ENCODE assay signal across 15 cellular contexts in the genomic region with DNA sequence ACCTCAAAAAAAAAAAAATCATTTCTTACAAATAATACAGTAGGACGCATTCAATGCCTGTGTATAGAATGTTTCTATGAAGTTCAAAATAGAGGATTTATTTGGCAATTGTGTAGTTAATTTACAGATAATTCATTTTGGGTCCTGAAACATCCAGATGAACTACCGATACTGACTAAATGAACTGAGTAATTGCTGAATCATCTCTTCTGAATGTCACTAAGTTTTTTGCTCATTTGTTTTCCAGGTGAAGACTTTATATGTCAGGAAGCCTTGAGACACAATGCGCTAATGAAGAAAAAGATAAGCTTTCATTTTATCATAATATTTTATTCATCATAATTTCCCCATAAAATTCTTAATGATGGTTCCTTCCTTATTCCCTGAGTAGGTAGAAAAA. TPM values are rescaled to one million over a fixed set of nuclear protein-coding genes. Genes with fewer than 3 reads are reported as not detected.
DNase-seq lines count a peak whose midpoint lies in the region; ATAC-seq, FAIRE-seq and TF ChIP-seq lines count a peak whose summit lies in the region.
"Had no signal": no experiment of that assay in that cellular context is flagged by ENCODE, and none has a peak within 500 bp of the region (broad histone marks: within the 10 kb centered on the region; RNA-seq: fewer than 3 reads in every experiment).

No MANE protein-coding gene starts in this region.

- H3K27me3 ChIP-seq in HepG2 (ENCODE audit: control insufficient read depth in 1 of 2, insufficient read depth in 2 of 2, low read length in 2 of 2) = no peaks in the 10 kb centered on the region
- H3K27me3 ChIP-seq in right lobe of liver = no peaks in the 10 kb centered on the region
- H3K27me3 ChIP-seq in PC-3 (ENCODE audit: low read length) = no peaks in the 10 kb centered on the region
- no peaks in the 10 kb centered on the region for H3K27me3 ChIP-seq in subcutaneous abdominal adipose tissue (ENCODE audit: control insufficient read depth in 5 of 5, insufficient read depth in 4 of 5, low read length in 5 of 5)
- no peaks in the 10 kb centered on the region for H3K27me3 ChIP-seq in brain microvascular endothelial cell (replicated peaks)
- H3K27me3 ChIP-seq: BE2C had no signal

- no peak overlapping the region for H3K27ac Mint-ChIP-seq in activated CD4-positive, alpha-beta T cell treated with anti-CD3 and anti-CD28 coated beads for 36 hours
- H3K27ac Mint-ChIP-seq in stimulated activated naive B cell treated with anti-CD40 and anti-IgM and Interleukin-4, amounts not matched to agents 10 μg/mL and 1 μg/mL and 100 μg/mL, for 72 hours = no peak overlapping the region
- H3K27ac Mint-ChIP-seq: CD4-positive, alpha-beta memory T cell had no signal

- H4K20me1 ChIP-seq in HepG2 (ENCODE audit: insufficient read depth, low read length) (no peaks in the 10 kb centered on the region), PC-3 (ENCODE audit: low read length) (no peaks in the 10 kb centered on the region)

- H3K36me3 ChIP-seq in HepG2 (replicated peaks in 1 of 2; ENCODE audit: control insufficient read depth in 1 of 2, insufficient read depth in 2 of 2, low read length in 2 of 2) (no peaks in the 10 kb centered on the region), right lobe of liver (no peaks in the 10 kb centered on the region), PC-3 (ENCODE audit: low read depth, low read length) (no peaks in the 10 kb centered on the region), subcutaneous abdominal adipose tissue (ENCODE audit: control insufficient read depth in 5 of 5, insufficient read depth in 5 of 5, low read length in 5 of 5) (peaks cover 0 to 9% (median 3%) of the 10 kb centered on the region in 5 donors), brain microvascular endothelial cell (replicated peaks) (no peaks in the 10 kb centered on the region)

- no peak for TF ChIP-seq EP300 in HepG2 (IDR thresholded peaks at IDR 0.05; ENCODE audit: low read depth in 2 of 2, low read length in 2 of 2)
- TF ChIP-seq EP300 in HepG2 (CRISPR knock-in tag; IDR thresholded peaks at IDR 0.05; ENCODE audit: borderline replicate concordance) = no peak

- H3K4me1 ChIP-seq in HepG2 (ENCODE audit: insufficient read depth, low read length) (peaks cover 48% of the 10 kb centered on the region), right lobe of liver (peaks cover 0 to 42% (median 10%) of the 10 kb centered on the region in 4 donors), PC-3 (ENCODE audit: insufficient read depth, low read length) (peaks cover 40% of the 10 kb centered on the region), subcutaneous abdominal adipose tissue (ENCODE audit: control insufficient read depth in 5 of 5, insufficient read depth in 5 of 5, low read length in 5 of 5) (peaks cover 2 to 57% (median 22%) of the 10 kb centered on the region in 5 donors)

- H3K9ac ChIP-seq in HepG2 (ENCODE audit: insufficient read depth, low read depth, low read length) = no peak overlapping the region
- H3K9ac ChIP-seq in PC-3 (ENCODE audit: low read length) = no peak overlapping the region
- no peak overlapping the region for H3K9ac ChIP-seq in subcutaneous abdominal adipose tissue (ENCODE audit: low read length in 5 of 5)

- no peaks in the 10 kb centered on the region for H3K9me2 ChIP-seq in PC-3 (replicated peaks; ENCODE audit: low read length)

- CTCF ChIA-PET in HepG2 (lab: Yijun Ruan, JAX; ENCODE audit: low intra/inter-chr PET ratio, low total read pairs) (no interaction called here), PC-3 (lab: Charles Lee) (no interaction called here)
- CTCF ChIA-PET in activated CD4-positive, alpha-beta T cell treated with anti-CD3 and anti-CD28 coated beads for 36 hours (lab: Charles Lee) = interaction anchor here (1.2 kb wide), 1 partner anchor 11 kb away, joined by 3 read pairs; no protein-coding TSS in a partner anchor

- H3K9me3 ChIP-seq in HepG2 (ENCODE audit: low read length) (no peaks in the 10 kb centered on the region), right lobe of liver (no peaks in the 10 kb centered on the region), PC-3 (ENCODE audit: low read length) (no peaks in the 10 kb centered on the region), subcutaneous abdominal adipose tissue (ENCODE audit: control insufficient read depth in 5 of 5, low read length in 5 of 5) (no peaks in the 10 kb centered on the region)
- H3K9me3 ChIP-seq: BE2C had no signal

- H3K79me2 ChIP-seq in HepG2 (ENCODE audit: insufficient read depth, low read length) (no peaks in the 10 kb centered on the region), PC-3 (ENCODE audit: low read length) (no peaks in the 10 kb centered on the region)

- peaks cover 2% of the 10 kb centered on the region for H3K4me1 Mint-ChIP-seq in activated CD4-positive, alpha-beta T cell treated with anti-CD3 and anti-CD28 coated beads for 36 hours
- H3K4me1 Mint-ChIP-seq in stimulated activated naive B cell treated with anti-CD40 and anti-IgM and Interleukin-4, amounts not matched to agents 10 μg/mL and 1 μg/mL and 100 μg/mL, for 72 hours = no peaks in the 10 kb centered on the region
- H3K4me1 Mint-ChIP-seq: CD4-positive, alpha-beta memory T cell had no signal

- H2AFZ ChIP-seq in HepG2 (ENCODE audit: low read length) = no peak overlapping the region
- H2AFZ ChIP-seq in PC-3 (ENCODE audit: low read length) = no peak overlapping the region

- DNase-seq in HepG2 (ENCODE audit: low spot score) = no peak
- DNase-seq in right lobe of liver = no peak
- DNase-seq in PC-3 = peak; percentile 16
- DNase-seq in epithelial cell of esophagus (ENCODE audit: low read depth) = peak; percentile 47
- DNase-seq in activated CD4-positive, alpha-beta T cell treated with anti-CD3 and anti-CD28 coated beads for 36 hours = no peak
- DNase-seq in brain microvascular endothelial cell = no peak
- no peak for DNase-seq in stimulated activated naive B cell treated with anti-CD40 and anti-IgM and Interleukin-4, amounts not matched to agents 10 μg/mL and 1 μg/mL and 100 μg/mL, for 72 hours
- DNase-seq: BE2C; CD4-positive, alpha-beta memory T cell; COR-L47; DND-41; GF-D8 had no signal

- H3K4me3 ChIP-seq in HepG2 (replicated peaks in 1 of 3; ENCODE audit: insufficient read depth in 1 of 3, low read depth in 2 of 3, low read length in 3 of 3) (no peak overlapping the region), right lobe of liver (no peak overlapping the region), PC-3 (ENCODE audit: low read length) (no peak overlapping the region), epithelial cell of esophagus (ENCODE audit: low read length) (no peak overlapping the region), subcutaneous abdominal adipose tissue (ENCODE audit: low read depth in 1 of 5, low read length in 5 of 5) (no peak overlapping the region), brain microvascular endothelial cell (ENCODE audit: low read depth, low read length) (no peak overlapping the region)

- 95% methylated on average over 3 of the region's 3 CpGs for WGBS in HepG2 (ENCODE audit: low lambda C conversion rate)
- whole genome bisulfite sequencing in right lobe of liver (ENCODE audit: insufficient coverage, low coverage, low lambda C conversion rate, missing lambda C conversion rate) = 98% methylated on average over 3 of the region's 3 CpGs

- peaks cover 7% of the 10 kb centered on the region for H3K27me3 Mint-ChIP-seq in activated CD4-positive, alpha-beta T cell treated with anti-CD3 and anti-CD28 coated beads for 36 hours
- no peaks in the 10 kb centered on the region for H3K27me3 Mint-ChIP-seq in stimulated activated naive B cell treated with anti-CD40 and anti-IgM and Interleukin-4, amounts not matched to agents 10 μg/mL and 1 μg/mL and 100 μg/mL, for 72 hours

- TF ChIP-seq POLR2A in HepG2 (IDR thresholded peaks at IDR 0.05; ENCODE audit: insufficient read depth in 1 of 2, low read depth in 2 of 2, low read length in 2 of 2) (no peak), right lobe of liver (IDR thresholded peaks at IDR 0.05) (no peak)

- H3K4me3 Mint-ChIP-seq in activated CD4-positive, alpha-beta T cell treated with anti-CD3 and anti-CD28 coated beads for 36 hours = no peak overlapping the region
- H3K4me3 Mint-ChIP-seq in stimulated activated naive B cell treated with anti-CD40 and anti-IgM and Interleukin-4, amounts not matched to agents 10 μg/mL and 1 μg/mL and 100 μg/mL, for 72 hours = no peak overlapping the region
- H3K4me3 Mint-ChIP-seq: CD4-positive, alpha-beta memory T cell had no signal

- H3K36me3 Mint-ChIP-seq in activated CD4-positive, alpha-beta T cell treated with anti-CD3 and anti-CD28 coated beads for 36 hours (ENCODE audit: low read depth) = no peaks in the 10 kb centered on the region
- H3K36me3 Mint-ChIP-seq in stimulated activated naive B cell treated with anti-CD40 and anti-IgM and Interleukin-4, amounts not matched to agents 10 μg/mL and 1 μg/mL and 100 μg/mL, for 72 hours = no peaks in the 10 kb centered on the region
- H3K36me3 Mint-ChIP-seq: CD4-positive, alpha-beta memory T cell had no signal

- no peaks in the 10 kb centered on the region for H3F3A ChIP-seq in PC-3 (ENCODE audit: low read length, unreplicated experiment)

- no peak for TF ChIP-seq RAD21 in HepG2 (CRISPR knock-in tag; IDR thresholded peaks at IDR 0.05)

- ATAC-seq in HepG2 = no peak
- ATAC-seq in right lobe of liver = no peak
- no peak for ATAC-seq in PC-3
- no peak for ATAC-seq in activated CD4-positive, alpha-beta T cell treated with anti-CD3 and anti-CD28 coated beads for 36 hours
- no peak for ATAC-seq in stimulated activated naive B cell treated with anti-CD40 and anti-IgM and Interleukin-4, amounts not matched to agents 10 μg/mL and 1 μg/mL and 100 μg/mL, for 72 hours (replicated peaks)

- no peaks in the 10 kb centered on the region for H3K9me3 Mint-ChIP-seq in activated CD4-positive, alpha-beta T cell treated with anti-CD3 and anti-CD28 coated beads for 36 hours (ENCODE audit: low read depth)
- no peaks in the 10 kb centered on the region for H3K9me3 Mint-ChIP-seq in stimulated activated naive B cell treated with anti-CD40 and anti-IgM and Interleukin-4, amounts not matched to agents 10 μg/mL and 1 μg/mL and 100 μg/mL, for 72 hours
- H3K9me3 Mint-ChIP-seq: CD4-positive, alpha-beta memory T cell had no signal

- POLR2A ChIA-PET in HepG2 (lab: Yijun Ruan, JAX) = no interaction called here
- POLR2A ChIA-PET in PC-3 (lab: Charles Lee; ENCODE audit: unreplicated experiment) = no interaction called here
- POLR2A ChIA-PET in activated CD4-positive, alpha-beta T cell treated with anti-CD3 and anti-CD28 coated beads for 36 hours (lab: Charles Lee) = no interaction called here

- no peak for FAIRE-seq in HepG2 (lab: Jason Lieb, UNC)
- FAIRE-seq: H54 had no signal

- in situ Hi-C loops in HepG2 (cut with HindIII; ENCODE audit: extremely low pct_ligation_motif_present, low pct_unique_long_range_greater_than_20kb) (no loop called here), brain microvascular endothelial cell (cut with HindIII; ENCODE audit: low pct_ligation_motif_present, low sequenced_read_pairs) (loop anchor here (25.0 kb wide), 1 partner anchor 113 kb away; the partner anchor contains the start of gene PAQR9)

- BruUV-seq in HepG2 (replicated peaks; lab: Mats Ljungman, UMichigan) (no TSS peak), PC-3 (replicated peaks; lab: Mats Ljungman, UMichigan) (no TSS peak)

- no peak overlapping the region for H3K4me2 ChIP-seq in HepG2 (ENCODE audit: low read depth, low read length)
- no peak overlapping the region for H3K4me2 ChIP-seq in PC-3 (ENCODE audit: low read length)

- intact Hi-C loops in HepG2 (cut with micrococcal nuclease; ENCODE audit: unreplicated experiment) (no loop called here), right lobe of liver (cut with DNase I) (no loop called here), PC-3 (cut with micrococcal nuclease) (no loop called here)
- intact Hi-C loops in activated CD4-positive, alpha-beta T cell treated with anti-CD3 and anti-CD28 coated beads for 36 hours (cut with DNase I, micrococcal nuclease) = no loop called here

- H3K27ac ChIP-seq in HepG2 (ENCODE audit: extremely low read length, insufficient read depth, low read length) (no peak overlapping the region), right lobe of liver (no peak overlapping the region), PC-3 (ENCODE audit: low read length) (no peak overlapping the region), subcutaneous abdominal adipose tissue (ENCODE audit: low read depth, low read length) (peak overlapping the region; percentile 87), brain microvascular endothelial cell (no peak overlapping the region)
- H3K27ac ChIP-seq: C4-2B had no signal

- TF ChIP-seq CTCF in HepG2 (CRISPR knock-in tag; IDR thresholded peaks at IDR 0.05) (no peak), right lobe of liver (IDR thresholded peaks at IDR 0.05) (no peak), PC-3 (conservative IDR thresholded peaks at IDR 0.05; ENCODE audit: low read depth, low read length) (no peak), epithelial cell of esophagus (IDR thresholded peaks at IDR 0.05; ENCODE audit: insufficient read depth, low read depth, low read length, missing control alignments) (no peak), brain microvascular endothelial cell (IDR thresholded peaks at IDR 0.05; ENCODE audit: low read depth, low read length, missing control alignments) (no peak)

RNA-seq across cellular contexts. Expression of gene PCOLCE2, which starts 39.7 kb away (rescaled TPM):
- total RNA-seq in HepG2 (2016; rRNA removed; fragmentation: Illumina TruSeq; extraction: Trizol) (1.1 and 2.0 TPM in 2 replicates), right lobe of liver (1 to 10 TPM; 1.8 to 9.7 (median 3.8) TPM), PC-3 (2014; rRNA removed) (17.3 and 23.9 TPM in 2 replicates)
- 0.40 and 0.71 TPM in 2 replicates for total RNA-seq in HepG2 (2016; cell fraction: cytosol; rRNA removed; fragmentation: Illumina TruSeq; extraction: Trizol; ENCODE audit: low read depth)
- total RNA-seq in HepG2 (2016; cell fraction: insoluble cytoplasmic fraction; rRNA removed; fragmentation: Illumina TruSeq; extraction: Trizol) = 2.0 and 2.1 TPM in 2 replicates
- total RNA-seq in HepG2 (2016; cell fraction: membrane; rRNA removed; fragmentation: Illumina TruSeq; extraction: Trizol) = 0.71 and 1.1 TPM in 2 replicates
- 1.5 and 2.6 TPM in 2 replicates for total RNA-seq in HepG2 (2016; cell fraction: nucleus; rRNA removed; fragmentation: Illumina TruSeq; extraction: Trizol)
- 0.71 and 0.74 TPM in 2 replicates for polyA plus RNA-seq in HepG2 (2011; rRNA removed)
- polyA plus RNA-seq in HepG2 (2011; cell fraction: cytosol; rRNA removed) = 0.46 and 1.2 TPM in 2 replicates
- polyA plus RNA-seq in HepG2 (2011; cell fraction: nucleus; rRNA removed) = 0.55 and 0.87 TPM in 2 replicates
- 0.87 and 2.5 TPM in 2 replicates for polyA plus RNA-seq in HepG2 (2012)
- 0.47 and 1.1 TPM in 2 replicates for polyA plus RNA-seq in HepG2 (2016; cell fraction: cytosol; fragmentation: Illumina TruSeq; extraction: Trizol; ENCODE audit: low read depth)
- 1.1 and 1.3 TPM in 2 replicates for polyA plus RNA-seq in HepG2 (2016; cell fraction: insoluble cytoplasmic fraction; fragmentation: Illumina TruSeq; extraction: Trizol; ENCODE audit: low read depth)
- polyA plus RNA-seq in HepG2 (2016; cell fraction: membrane; fragmentation: Illumina TruSeq; extraction: Trizol; ENCODE audit: low read depth) = 1.00 and 1.6 TPM in 2 replicates
- polyA plus RNA-seq in HepG2 (2016; cell fraction: nucleus; fragmentation: Illumina TruSeq; extraction: Trizol; ENCODE audit: insufficient read depth, low read depth) = 3.8 and 6.0 TPM in 2 replicates
- 0.60 and 25.3 TPM in 2 replicates for polyA minus RNA-seq in HepG2 (2011; rRNA and poly(A)+ RNA removed; ENCODE audit: low replicate concordance)
- 1.7 TPM in 1 of 2 replicates, not detected in the other for polyA minus RNA-seq in HepG2 (2011; cell fraction: cytosol; rRNA and poly(A)+ RNA removed)
- polyA minus RNA-seq in HepG2 (2011; cell fraction: nucleus; rRNA and poly(A)+ RNA removed) = 0.52 and 1.5 TPM in 2 replicates
- total RNA-seq in activated CD4-positive, alpha-beta T cell treated with anti-CD3 and anti-CD28 coated beads for 36 hours = under 1 TPM; 0.39 to 0.55 TPM
- total RNA-seq: CD4-positive, alpha-beta memory T cell had no signal
- polyA plus RNA-seq: CD4-positive, alpha-beta memory T cell had no signal

Comparison
In these comparisons a context has a peak if more than half of its experiments do, and no peak if none do; other contexts are left out.
1. DNase-seq: peak in PC-3 (single experiment) and epithelial cell of esophagus (single experiment); none in HepG2 (single experiment), right lobe of liver (0 of 3), activated CD4-positive, alpha-beta T cell treated with anti-CD3 and anti-CD28 coated beads for 36 hours (single experiment), brain microvascular endothelial cell (single experiment) and stimulated activated naive B cell treated with anti-CD40 and anti-IgM and Interleukin-4, amounts not matched to agents 10 μg/mL and 1 μg/mL and 100 μg/mL, for 72 hours (single experiment).